Comparison of ENCODE assay signal across 19 cellular contexts in the genomic region with DNA sequence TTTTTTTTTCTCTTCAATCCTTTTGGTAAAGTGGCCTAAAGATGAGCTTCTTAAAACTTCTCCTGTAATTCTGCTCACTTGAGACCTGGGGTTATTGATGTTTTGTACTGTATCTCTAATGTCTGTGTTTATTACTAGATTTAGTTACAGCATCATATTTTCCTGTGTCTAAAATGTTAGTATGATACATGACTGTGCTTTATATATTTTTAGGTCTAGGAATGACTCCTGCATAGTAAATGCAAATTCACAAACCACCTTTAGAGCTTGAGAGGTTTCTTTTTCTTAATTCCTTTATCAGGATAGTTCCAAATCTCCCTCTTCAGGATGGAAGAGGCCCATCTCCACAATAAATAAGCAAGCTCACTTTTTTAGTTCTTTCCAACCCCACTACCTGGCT.
"Had no signal": no experiment of that assay in that cellular context is flagged by ENCODE, and none has a peak within 500 bp of the region (broad histone marks: within the 10 kb centered on the region; RNA-seq: fewer than 3 reads in every experiment).

No MANE protein-coding gene starts in this region.

- H3K9me3 Mint-ChIP-seq: IgD-negative memory B cell had no signal

- H3K27me3 Mint-ChIP-seq: IgD-negative memory B cell had no signal

- DNase-seq: Kasumi-1, MM.1S, NCI-H1092 treated with DMSO at 0.1 percent for 48 hours, NCI-H1436, NCI-H187, NCI-H2029, NCI-H2081 treated with DMSO at 0.1 percent for 48 hours, NCI-H2171, NCI-H226, NCI-H446, NCI-H510A, NCI-H524 treated with DMSO at 0.1 percent for 48 hours, NCI-H69, NCI-H774, Right ventricle myocardium superior, RPMI8226, SIG-M5 had no signal

- ATAC-seq: K562 had no signal
